Comparison of ENCODE assay signal across 9 cellular contexts in genomic region chr3:43388909-43389308, GRCh38.
DNase-seq lines count a peak whose midpoint lies in the region; ATAC-seq and TF ChIP-seq lines count a peak whose summit lies in the region.
"Had no signal": no experiment of that assay in that cellular context is flagged by ENCODE, and none has a peak within 500 bp of the region (broad histone marks: within the 10 kb centered on the region; RNA-seq: fewer than 3 reads in every experiment).

No MANE protein-coding gene starts in this region.

- H3K27me3 ChIP-seq in MM.1S (replicated peaks; ENCODE audit: insufficient read depth, low read length): no peaks in the 10 kb centered on the region

- no peaks in the 10 kb centered on the region for H3K27me3 Mint-ChIP-seq in activated CD8-positive, alpha-beta T cell treated with anti-CD3 and anti-CD28 coated beads, Interleukin-2, amount 10 ng/mL, durations not matched to agents 7 days and 5 days (ENCODE audit: low read depth)
- peaks cover 6% of the 10 kb centered on the region for H3K27me3 Mint-ChIP-seq in nephron progenitor cell (ENCODE audit: low read depth, poor library complexity)

- peaks cover 17% of the 10 kb centered on the region for H3K36me3 Mint-ChIP-seq in activated CD8-positive, alpha-beta T cell treated with anti-CD3 and anti-CD28 coated beads, Interleukin-2, amount 10 ng/mL, durations not matched to agents 7 days and 5 days (ENCODE audit: low read depth)
- H3K36me3 Mint-ChIP-seq in nephron progenitor cell (ENCODE audit: low read depth): peaks cover 20% of the 10 kb centered on the region

- peak overlapping the region; percentile 44; the same call in 1 of the 2 replicates for H3K4me2 ChIP-seq in MM.1S (ENCODE audit: low read depth, low read length)

- H3K36me3 ChIP-seq in MM.1S (replicated peaks; ENCODE audit: insufficient read depth, low read length): no peaks in the 10 kb centered on the region

- H3K27ac ChIP-seq in MM.1S (ENCODE audit: low read length) (peak overlapping the region; percentile 38; the same call in 1 of the 2 replicates), skin epidermis (peak overlapping the region in 19 of 21 experiments; percentile 4 to 92 (median 77))

- no peaks in the 10 kb centered on the region for H3K9me3 ChIP-seq in MM.1S (replicated peaks; ENCODE audit: insufficient read depth, low read length)

- no peak for ATAC-seq in activated CD8-positive, alpha-beta T cell treated with anti-CD3 and anti-CD28 coated beads, Interleukin-2, amount 10 ng/mL, durations not matched to agents 7 days and 5 days

- H3K9ac ChIP-seq in MM.1S (ENCODE audit: low read length): no peak overlapping the region

- TF ChIP-seq CTCF in MM.1S (IDR thresholded peaks at IDR 0.05; ENCODE audit: low read length) (no peak), fibroblast of villous mesenchyme (IDR thresholded peaks at IDR 0.05; ENCODE audit: insufficient read depth, low read depth, low read length) (no peak), nephron progenitor cell (IDR thresholded peaks at IDR 0.05) (no peak)

- H3K4me3 Mint-ChIP-seq in activated CD8-positive, alpha-beta T cell treated with anti-CD3 and anti-CD28 coated beads, Interleukin-2, amount 10 ng/mL, durations not matched to agents 7 days and 5 days: no peak overlapping the region
- no peak overlapping the region for H3K4me3 Mint-ChIP-seq in nephron progenitor cell

- H3K4me3 ChIP-seq in MM.1S (ENCODE audit: low read length) (no peak overlapping the region), fibroblast of villous mesenchyme (ENCODE audit: low read depth, low read length) (no peak overlapping the region), skin epidermis (no peak overlapping the region)

- peaks cover 19% of the 10 kb centered on the region for H3K4me1 ChIP-seq in MM.1S (ENCODE audit: low read length)

- H3K27ac Mint-ChIP-seq in activated CD8-positive, alpha-beta T cell treated with anti-CD3 and anti-CD28 coated beads, Interleukin-2, amount 10 ng/mL, durations not matched to agents 7 days and 5 days: peak overlapping the region; percentile 89
- no peak overlapping the region for H3K27ac Mint-ChIP-seq in nephron progenitor cell

- H4K20me1 ChIP-seq in MM.1S (ENCODE audit: insufficient read depth, low read length): no peaks in the 10 kb centered on the region

- peaks cover 46% of the 10 kb centered on the region for H3K4me1 Mint-ChIP-seq in activated CD8-positive, alpha-beta T cell treated with anti-CD3 and anti-CD28 coated beads, Interleukin-2, amount 10 ng/mL, durations not matched to agents 7 days and 5 days (ENCODE audit: low read depth)
- no peaks in the 10 kb centered on the region for H3K4me1 Mint-ChIP-seq in nephron progenitor cell

- CTCF ChIA-PET in activated CD8-positive, alpha-beta T cell treated with anti-CD3 and anti-CD28 coated beads, Interleukin-2, amount 10 ng/mL, durations not matched to agents 7 days and 5 days (lab: Charles Lee): interaction anchor here (0.6 to 4.1 kb wide), 19 partner anchors 10 to 795 kb away, joined by 3 to 62 read pairs (median 4); no protein-coding TSS in a partner anchor

- H3K9me2 ChIP-seq in MM.1S (replicated peaks; ENCODE audit: insufficient read depth, low read length): no peaks in the 10 kb centered on the region

- DNase-seq in MM.1S: no peak
- DNase-seq in activated CD8-positive, alpha-beta T cell treated with anti-CD3 and anti-CD28 coated beads, Interleukin-2, amount 10 ng/mL, durations not matched to agents 7 days and 5 days: no peak
- DNase-seq in fibroblast of villous mesenchyme (ENCODE audit: low read depth): peak; percentile 28
- no peak for DNase-seq in nephron progenitor cell
- no peak for DNase-seq in mesenteric fat pad (ENCODE audit: low spot score)
- DNase-seq in GM03348 (ENCODE audit: low spot score): no peak
- DNase-seq: DMS153, NCI-H2227 treated with DMSO at 0.1 percent for 48 hours had no signal

- no peaks in the 10 kb centered on the region for H3K79me2 ChIP-seq in MM.1S (ENCODE audit: low read length)

- POLR2A ChIA-PET in activated CD8-positive, alpha-beta T cell treated with anti-CD3 and anti-CD28 coated beads, Interleukin-2, amount 10 ng/mL, durations not matched to agents 7 days and 5 days (lab: Charles Lee): interaction anchor here (0.6 to 2.0 kb wide), 8 partner anchors 11 to 103 kb away, joined by 3 to 8 read pairs (median 4); partner anchors contain the start of gene SNRK

- H3F3A ChIP-seq in MM.1S (ENCODE audit: insufficient read depth, low read length): no peaks in the 10 kb centered on the region

- peaks cover 11% of the 10 kb centered on the region for H3K9me3 Mint-ChIP-seq in activated CD8-positive, alpha-beta T cell treated with anti-CD3 and anti-CD28 coated beads, Interleukin-2, amount 10 ng/mL, durations not matched to agents 7 days and 5 days (ENCODE audit: insufficient read depth)
- peaks cover 13% of the 10 kb centered on the region for H3K9me3 Mint-ChIP-seq in nephron progenitor cell

- H2AFZ ChIP-seq in MM.1S (ENCODE audit: low read length): peak overlapping the region; percentile 6; the same call in 1 of the 2 replicates
